In the genomic region with DNA sequence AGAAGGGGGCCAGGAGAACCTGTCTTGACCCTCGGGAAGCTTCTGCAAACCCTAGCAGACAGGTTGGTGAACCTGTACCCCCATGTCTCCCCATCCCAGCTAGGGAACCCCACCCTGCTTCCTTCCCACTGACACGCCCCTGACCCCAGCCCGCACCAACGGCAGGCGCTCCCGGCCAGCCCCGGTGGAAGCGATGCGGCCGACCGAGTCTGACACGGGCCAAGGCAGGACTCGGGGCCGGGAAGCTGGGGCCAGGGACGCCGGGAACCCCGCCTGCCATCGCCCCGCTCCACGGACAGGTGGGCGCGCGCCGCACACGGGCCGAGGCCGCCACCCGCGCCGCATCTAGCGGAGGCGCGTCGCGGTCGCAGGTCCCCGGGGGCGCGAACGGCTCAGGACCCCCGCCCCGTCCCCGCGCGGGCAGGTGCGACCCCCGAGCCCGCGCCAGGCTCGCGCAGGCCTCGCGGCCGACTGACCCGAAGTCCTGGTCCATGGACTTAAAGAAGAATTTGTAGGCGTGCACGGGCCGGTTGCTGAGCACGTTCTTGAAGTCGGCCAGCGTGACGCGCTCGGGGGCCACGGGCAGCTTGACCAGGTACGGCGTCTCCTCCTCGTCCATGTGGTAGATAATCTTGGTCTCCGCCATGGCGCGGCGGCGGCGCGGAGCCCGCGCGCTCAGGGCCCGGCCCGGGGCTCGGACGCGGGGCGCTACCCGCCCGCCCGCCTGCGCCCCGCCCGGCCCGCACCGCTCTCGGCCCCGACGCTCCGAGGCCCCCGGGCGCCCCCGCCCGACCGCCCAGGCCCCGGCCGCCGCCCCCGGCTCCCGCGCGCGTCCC, we compare ENCODE assay signal across 8 cellular contexts. TPM values are rescaled to one million over a fixed set of nuclear protein-coding genes. Genes with fewer than 3 reads are reported as not detected.
DNase-seq lines count a peak whose midpoint lies in the region; ATAC-seq lines count a peak whose summit lies in the region.

No MANE protein-coding gene starts in this region.

- H3K9me3 ChIP-seq in iPS-20b (ENCODE audit: insufficient read depth, low read depth, low read length): no peaks in the 10 kb centered on the region

- peaks cover 25% of the 10 kb centered on the region for H3K4me1 Mint-ChIP-seq in activated naive CD4-positive, alpha-beta T cell treated with anti-CD3 and anti-CD28 coated beads for 36 hours (ENCODE audit: low read depth)
- H3K4me1 Mint-ChIP-seq in activated naive CD8-positive, alpha-beta T cell treated with anti-CD3 and anti-CD28 coated beads for 36 hours: peaks cover 5% of the 10 kb centered on the region
- peaks cover 37% of the 10 kb centered on the region for H3K4me1 Mint-ChIP-seq in stimulated activated naive CD8-positive, alpha-beta T cell treated with anti-CD3 and anti-CD28 coated beads, Interleukin-15, Interleukin-2, amounts not matched to agents 100 ng/mL and 50 ng/mL, for 24 hours (ENCODE audit: low read depth)

- no peaks in the 10 kb centered on the region for H3K36me3 Mint-ChIP-seq in activated naive CD4-positive, alpha-beta T cell treated with anti-CD3 and anti-CD28 coated beads for 36 hours (ENCODE audit: low read depth)
- no peaks in the 10 kb centered on the region for H3K36me3 Mint-ChIP-seq in activated naive CD8-positive, alpha-beta T cell treated with anti-CD3 and anti-CD28 coated beads for 36 hours
- H3K36me3 Mint-ChIP-seq in stimulated activated naive CD8-positive, alpha-beta T cell treated with anti-CD3 and anti-CD28 coated beads, Interleukin-15, Interleukin-2, amounts not matched to agents 100 ng/mL and 50 ng/mL, for 24 hours (ENCODE audit: low read depth): no peaks in the 10 kb centered on the region

- intact Hi-C loops in activated naive CD4-positive, alpha-beta T cell treated with anti-CD3 and anti-CD28 coated beads for 36 hours (cut with micrococcal nuclease): loop anchor here (1.0 to 2.0 kb wide), 3 partner anchors 24 to 40 kb away; a partner anchor contains a TSS

- H3K27me3 Mint-ChIP-seq in activated naive CD4-positive, alpha-beta T cell treated with anti-CD3 and anti-CD28 coated beads for 36 hours (ENCODE audit: low read depth): peaks cover 5% of the 10 kb centered on the region
- peaks cover 13% of the 10 kb centered on the region for H3K27me3 Mint-ChIP-seq in activated naive CD8-positive, alpha-beta T cell treated with anti-CD3 and anti-CD28 coated beads for 36 hours
- H3K27me3 Mint-ChIP-seq in stimulated activated naive CD8-positive, alpha-beta T cell treated with anti-CD3 and anti-CD28 coated beads, Interleukin-15, Interleukin-2, amounts not matched to agents 100 ng/mL and 50 ng/mL, for 24 hours: peaks cover 10% of the 10 kb centered on the region

- H3K27ac ChIP-seq in iPS-20b (ENCODE audit: low read length): no peak overlapping the region

- CTCF ChIA-PET in activated naive CD4-positive, alpha-beta T cell treated with anti-CD3 and anti-CD28 coated beads for 36 hours (lab: Charles Lee): interaction anchor here (1.0 to 1.5 kb wide), 3 partner anchors 23 to 156 kb away, joined by 3 to 6 read pairs (median 4); a partner anchor contains a TSS

- H3K27me3 ChIP-seq in iPS-20b (ENCODE audit: insufficient read depth, low read length): peaks cover 8% of the 10 kb centered on the region

- no peaks in the 10 kb centered on the region for H3K9me3 Mint-ChIP-seq in activated naive CD4-positive, alpha-beta T cell treated with anti-CD3 and anti-CD28 coated beads for 36 hours
- H3K9me3 Mint-ChIP-seq in activated naive CD8-positive, alpha-beta T cell treated with anti-CD3 and anti-CD28 coated beads for 36 hours: no peaks in the 10 kb centered on the region
- no peaks in the 10 kb centered on the region for H3K9me3 Mint-ChIP-seq in stimulated activated naive CD8-positive, alpha-beta T cell treated with anti-CD3 and anti-CD28 coated beads, Interleukin-15, Interleukin-2, amounts not matched to agents 100 ng/mL and 50 ng/mL, for 24 hours

- peak; percentile 36 for ATAC-seq in HG03432 (IDR thresholded peaks at IDR 0.05; ENCODE audit: unreplicated experiment)
- no peak for ATAC-seq in HG03139 (IDR thresholded peaks at IDR 0.05; ENCODE audit: unreplicated experiment)

- no peak overlapping the region for H3K27ac Mint-ChIP-seq in activated naive CD4-positive, alpha-beta T cell treated with anti-CD3 and anti-CD28 coated beads for 36 hours
- no peak overlapping the region for H3K27ac Mint-ChIP-seq in activated naive CD8-positive, alpha-beta T cell treated with anti-CD3 and anti-CD28 coated beads for 36 hours
- H3K27ac Mint-ChIP-seq in stimulated activated naive CD8-positive, alpha-beta T cell treated with anti-CD3 and anti-CD28 coated beads, Interleukin-15, Interleukin-2, amounts not matched to agents 100 ng/mL and 50 ng/mL, for 24 hours: no peak overlapping the region

- H3K9ac ChIP-seq in iPS-20b (ENCODE audit: low read depth, low read length): peak overlapping the region; percentile 61

- H3K4me1 ChIP-seq in iPS-20b (ENCODE audit: insufficient read depth, low read length): peaks cover 2% of the 10 kb centered on the region; the same call in 1 of the 2 replicates

- H3K4me3 ChIP-seq in iPS-20b (ENCODE audit: low read length): peak overlapping the region; percentile 69

- H3K4me3 Mint-ChIP-seq in activated naive CD4-positive, alpha-beta T cell treated with anti-CD3 and anti-CD28 coated beads for 36 hours: peak overlapping the region; percentile 76
- H3K4me3 Mint-ChIP-seq in activated naive CD8-positive, alpha-beta T cell treated with anti-CD3 and anti-CD28 coated beads for 36 hours: peak overlapping the region; percentile 80
- H3K4me3 Mint-ChIP-seq in stimulated activated naive CD8-positive, alpha-beta T cell treated with anti-CD3 and anti-CD28 coated beads, Interleukin-15, Interleukin-2, amounts not matched to agents 100 ng/mL and 50 ng/mL, for 24 hours: peak overlapping the region; percentile 78

- no peaks in the 10 kb centered on the region for H3K36me3 ChIP-seq in iPS-20b (ENCODE audit: insufficient read depth, low read depth, low read length)

- no peak for DNase-seq in activated naive CD4-positive, alpha-beta T cell treated with anti-CD3 and anti-CD28 coated beads for 36 hours
- DNase-seq in activated naive CD4-positive, alpha-beta T cell treated with Interleukin-2 at 50 U/mL for 16 hours: no peak
- DNase-seq in activated naive CD8-positive, alpha-beta T cell treated with anti-CD3 and anti-CD28 coated beads for 36 hours: no peak
- DNase-seq in activated effector memory CD4-positive, alpha-beta T cell treated with Interleukin-2 at 50 U/mL for 16 hours: no peak

RNA-seq across cellular contexts. Expression of a gene that starts 0.6 kb away (rescaled TPM):
- 10 to 100 TPM; 33.4 to 35.0 TPM for total RNA-seq in activated naive CD4-positive, alpha-beta T cell treated with anti-CD3 and anti-CD28 coated beads for 36 hours
- 10 to 100 TPM; 26.8 to 29.0 TPM for total RNA-seq in activated naive CD8-positive, alpha-beta T cell treated with anti-CD3 and anti-CD28 coated beads for 36 hours

RNA-seq across cellular contexts. Expression of a gene that starts 9.7 kb away (rescaled TPM):
- total RNA-seq in activated naive CD4-positive, alpha-beta T cell treated with anti-CD3 and anti-CD28 coated beads for 36 hours: under 1 TPM; 0.54 to 0.57 TPM
- total RNA-seq in activated naive CD8-positive, alpha-beta T cell treated with anti-CD3 and anti-CD28 coated beads for 36 hours: under 1 TPM; 0.50 to 0.97 TPM

RNA-seq across cellular contexts. Expression of a gene that starts 17.6 kb away (rescaled TPM):
- total RNA-seq in activated naive CD4-positive, alpha-beta T cell treated with anti-CD3 and anti-CD28 coated beads for 36 hours: under 1 TPM; 0.10 to 0.14 TPM
- under 1 TPM; 0.06 to 0.20 TPM for total RNA-seq in activated naive CD8-positive, alpha-beta T cell treated with anti-CD3 and anti-CD28 coated beads for 36 hours

RNA-seq across cellular contexts. Expression of a gene that starts 24.0 kb away (rescaled TPM):
- 1 to 10 TPM; 5.6 to 5.7 TPM for total RNA-seq in activated naive CD4-positive, alpha-beta T cell treated with anti-CD3 and anti-CD28 coated beads for 36 hours
- total RNA-seq in activated naive CD8-positive, alpha-beta T cell treated with anti-CD3 and anti-CD28 coated beads for 36 hours: 10 to 100 TPM; 12.2 to 13.7 TPM

RNA-seq across cellular contexts. Expression of a gene that starts 24.2 kb away (rescaled TPM):
- total RNA-seq in activated naive CD4-positive, alpha-beta T cell treated with anti-CD3 and anti-CD28 coated beads for 36 hours: 100 to 1,000 TPM; 117 to 118 TPM
- total RNA-seq in activated naive CD8-positive, alpha-beta T cell treated with anti-CD3 and anti-CD28 coated beads for 36 hours: 100 to 1,000 TPM; 111 to 113 TPM
